8 cellular contexts compared by ENCODE assay signal in genomic region chr10:28676968-28677888, GRCh38. TPM values are rescaled to one million over a fixed set of nuclear protein-coding genes. Genes with fewer than 3 reads are reported as not detected.
DNase-seq lines count a peak whose midpoint lies in the region; ATAC-seq and TF ChIP-seq lines count a peak whose summit lies in the region.

Gene BAMBI (plus strand): TSS chr10:28677521. CDS start chr10:28677898, 377 bp downstream.

- H2AFZ ChIP-seq in GM23338: peak within 1 kb of the TSS; percentile 2

- H3K79me2 ChIP-seq in GM23338 (replicated peaks; ENCODE audit: insufficient read depth): peaks cover 46% of the 10 kb centered on the region

- DNase-seq in GM23338 (ENCODE audit: low spot score) (peak; percentile 96), LHCN-M2 (ENCODE audit: low read depth) (peak; percentile 83), SJCRH30 (peak; percentile 89 to 94), non-pigmented ciliary epithelial cell (ENCODE audit: low read depth) (peak; percentile 55)
- DNase-seq in activated naive CD4-positive, alpha-beta T cell (lab: John Stamatoyannopoulos, UW): peak; percentile 60 to 87 (median 70)

- H3K4me1 ChIP-seq in ES-I3 (ENCODE audit: insufficient read depth, low read length) (no peaks in the 10 kb centered on the region), GM23338 (ENCODE audit: insufficient read depth) (peaks cover 39% of the 10 kb centered on the region), SJCRH30 (no peaks in the 10 kb centered on the region), gastroesophageal sphincter (peaks cover 0 to 41% (median 0%) of the 10 kb centered on the region in 3 donors), subcutaneous abdominal adipose tissue (ENCODE audit: control insufficient read depth in 5 of 5, insufficient read depth in 5 of 5, low read length in 5 of 5) (peaks cover 0 to 46% (median 44%) of the 10 kb centered on the region in 5 donors)

- peak within 1 kb of the TSS; percentile 73; the same call in 1 of the 2 replicates for H3K27ac Mint-ChIP-seq in GM23338

- H3K27ac ChIP-seq in GM23338 (ENCODE audit: low read depth) (no peak within 1 kb of the TSS), SJCRH30 (no peak within 1 kb of the TSS), gastroesophageal sphincter (peak within 1 kb of the TSS in 3 of 4 donors; percentile 67 to 76 (median 67)), subcutaneous abdominal adipose tissue (ENCODE audit: low read depth, low read length) (no peak within 1 kb of the TSS)

- H3F3A ChIP-seq in GM23338 (replicated peaks; ENCODE audit: low read depth): no peaks in the 10 kb centered on the region

- no peaks in the 10 kb centered on the region for H3K9me3 Mint-ChIP-seq in GM23338

- no CpG with 5 or more reads among the region's 120 CpGs for WGBS in gastroesophageal sphincter (ENCODE audit: low coverage in 1 of 2), 2 donors

- H3K4me2 ChIP-seq in GM23338: peak within 1 kb of the TSS; percentile 94

- peak; percentile 68 to 82 for TF ChIP-seq POLR2A in gastroesophageal sphincter (IDR thresholded peaks at IDR 0.05)

- peaks cover 38% of the 10 kb centered on the region for H3K4me1 Mint-ChIP-seq in GM23338

- H3K9me3 ChIP-seq in ES-I3 (ENCODE audit: control insufficient read depth, insufficient read depth, low read length): no peaks in the 10 kb centered on the region
- no peaks in the 10 kb centered on the region for H3K9me3 ChIP-seq in SJCRH30 (replicated peaks)
- no peaks in the 10 kb centered on the region for H3K9me3 ChIP-seq in gastroesophageal sphincter
- no peaks in the 10 kb centered on the region for H3K9me3 ChIP-seq in subcutaneous abdominal adipose tissue (ENCODE audit: control insufficient read depth in 5 of 5, low read length in 5 of 5)

- no peaks in the 10 kb centered on the region for H3K9me2 ChIP-seq in GM23338 (ENCODE audit: insufficient read depth)

- H3K27me3 ChIP-seq in GM23338 (ENCODE audit: insufficient read depth) (no peaks in the 10 kb centered on the region; the same call in 1 of the 2 replicates), SJCRH30 (peaks cover 9% of the 10 kb centered on the region), gastroesophageal sphincter (peaks cover 66% of the 10 kb centered on the region), subcutaneous abdominal adipose tissue (ENCODE audit: control insufficient read depth in 5 of 5, insufficient read depth in 4 of 5, low read length in 5 of 5) (peaks cover 0 to 9% (median 4%) of the 10 kb centered on the region in 5 donors)

- TF ChIP-seq EP300 in gastroesophageal sphincter (IDR thresholded peaks at IDR 0.05): no peak

- peak; percentile 79 for ATAC-seq in GM23338
- peak; percentile 99 for ATAC-seq in gastroesophageal sphincter

- peak within 1 kb of the TSS; percentile 91 for H3K4me3 Mint-ChIP-seq in GM23338

- H3K36me3 ChIP-seq in ES-I3 (ENCODE audit: insufficient read depth, low read length) (no peaks in the 10 kb centered on the region), GM23338 (ENCODE audit: insufficient read depth) (peaks cover 7% of the 10 kb centered on the region), SJCRH30 (no peaks in the 10 kb centered on the region), gastroesophageal sphincter (no peaks in the 10 kb centered on the region), subcutaneous abdominal adipose tissue (ENCODE audit: control insufficient read depth in 5 of 5, insufficient read depth in 5 of 5, low read length in 5 of 5) (peaks cover 0 to 4% (median 0%) of the 10 kb centered on the region in 5 donors)

- peaks cover 16% of the 10 kb centered on the region for H3K36me3 Mint-ChIP-seq in GM23338 (ENCODE audit: low read depth)

- peaks cover 39% of the 10 kb centered on the region for H4K20me1 ChIP-seq in GM23338 (replicated peaks; ENCODE audit: insufficient read depth)

- peak within 1 kb of the TSS; percentile 74 for H3K9ac ChIP-seq in ES-I3 (ENCODE audit: low read depth, low read length)
- H3K9ac ChIP-seq in subcutaneous abdominal adipose tissue (ENCODE audit: low read length in 5 of 5): peak within 1 kb of the TSS in 4 of 5 donors; percentile 64 to 78 (median 66)

- peak; percentile 31 to 57 for TF ChIP-seq CTCF in GM23338 (conservative IDR thresholded peaks at IDR 0.05; ENCODE audit: low read depth in 2 of 2)
- peak in 3 of 4 experiments; percentile 65 to 78 (median 78) for TF ChIP-seq CTCF in gastroesophageal sphincter (IDR thresholded peaks at IDR 0.05)

- peaks cover 16% of the 10 kb centered on the region for H3K27me3 Mint-ChIP-seq in GM23338 (ENCODE audit: insufficient read depth, low read depth, poor library complexity)

- H3K4me3 ChIP-seq in GM23338 (peak within 1 kb of the TSS; percentile 98), SJCRH30 (peak within 1 kb of the TSS; percentile 70), gastroesophageal sphincter (peak within 1 kb of the TSS; percentile 80 to 92), subcutaneous abdominal adipose tissue (ENCODE audit: low read depth in 1 of 5, low read length in 5 of 5) (peak within 1 kb of the TSS; percentile 67 to 88 (median 71))

TF ChIP-seq in GM23338, 12 proteins besides CTCF, POLR2A, EP300 and RAD21:
- TF ChIP-seq JUNB (IDR thresholded peaks at IDR 0.05; ENCODE audit: unreplicated experiment) (no peak), CREB1 (CRISPR knock-in tag; IDR thresholded peaks at IDR 0.05; ENCODE audit: low read depth) (0 out of 2 replicates have a peak, but pooled peaks have one; percentile 19), POLR2AphosphoS5 (IDR thresholded peaks at IDR 0.05; ENCODE audit: low read depth) (peak; percentile 93), STAT1 (IDR thresholded peaks at IDR 0.05; ENCODE audit: unreplicated experiment) (no peak), EZH2phosphoT487 (IDR thresholded peaks at IDR 0.05; ENCODE audit: unreplicated experiment) (no peak)
TF ChIP-seq in GM23338: peak in this region for 2.

RNA-seq across cellular contexts. Expression of gene BAMBI, which starts in this region (rescaled TPM):
- 37.5 and 39.5 TPM in 2 replicates for total RNA-seq in GM23338 (2014; rRNA removed; shearing (Covaris generic))
- polyA plus RNA-seq in GM23338 (2016; fragmentation: Nextera tagmentation; extraction: Ambion mirVana): 18.7 and 20.1 TPM in 2 replicates
- total RNA-seq in LHCN-M2 (2014; rRNA removed) (0.80 and 1.7 TPM in 2 replicates), gastroesophageal sphincter (1 to 10 TPM; 5.6 to 6.0 (median 5.8) TPM)
- 4.0 TPM for polyA plus RNA-seq in LHCN-M2 (2012)
- total RNA-seq in SJCRH30 (2014; rRNA removed; shearing (Covaris generic)): 3.8 and 4.3 TPM in 2 replicates

Comparison
In these comparisons a context has a peak if more than half of its experiments do, and no peak if none do; other contexts are left out.
1. H3K27ac ChIP-seq: peak in gastroesophageal sphincter (3 of 4); none in GM23338 (single experiment), SJCRH30 (single experiment) and subcutaneous abdominal adipose tissue (single experiment).
2. Peak in every context shown above with its lines, with median percentiles within 50 percentile points of each other: DNase-seq and H3K4me3 ChIP-seq.